ENCODE assay signal across 21 cellular contexts in the genomic region with DNA sequence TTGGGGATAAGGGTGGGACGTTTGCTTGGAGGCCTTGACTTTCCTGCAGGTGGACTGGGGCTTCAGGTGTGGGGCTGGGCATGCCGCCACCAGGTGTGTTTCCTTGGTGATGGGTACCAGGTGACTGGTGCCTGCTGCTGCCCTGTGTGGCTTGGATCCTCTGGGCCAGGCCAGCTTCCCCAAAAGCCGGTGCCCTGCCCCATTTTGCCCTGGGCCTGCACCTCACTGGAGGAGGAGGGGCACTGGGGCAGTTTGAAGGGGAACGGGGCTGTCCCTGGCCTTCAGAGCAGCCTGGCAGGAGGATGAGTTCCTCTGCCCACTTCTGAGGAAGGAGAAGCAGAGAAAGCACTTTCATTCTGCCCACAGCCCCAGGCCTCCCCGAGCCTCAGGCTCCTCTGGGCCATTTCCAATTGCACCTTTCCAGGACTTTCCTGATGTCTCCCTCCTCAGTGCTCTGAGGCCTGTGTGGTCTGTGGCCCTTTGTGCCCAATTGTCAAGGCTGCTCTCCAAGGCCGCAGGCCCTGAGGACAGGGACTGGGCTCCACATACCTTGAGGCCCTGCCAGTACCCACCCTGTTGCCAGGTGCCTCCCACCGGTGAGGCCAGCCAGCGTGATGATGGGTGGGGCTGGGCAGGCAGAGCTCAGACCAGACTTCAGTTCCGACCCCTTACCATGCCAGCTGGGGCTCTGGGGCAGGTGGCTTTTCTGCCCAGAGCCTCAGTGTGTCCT.
"Had no signal": no experiment of that assay in that cellular context is flagged by ENCODE, and none has a peak within 500 bp of the region (broad histone marks: within the 10 kb centered on the region; RNA-seq: fewer than 3 reads in every experiment).

No MANE protein-coding gene starts in this region.

- H3K4me3 ChIP-seq: left lung, lung, thoracic aorta, upper lobe of right lung had no signal

- H3K4me3 Mint-ChIP-seq: activated CD4-positive, alpha-beta memory T cell treated with anti-CD3 and anti-CD28 coated beads, Interleukin-2, amount 10 ng/mL, durations not matched to agents 7 days and 5 days; activated CD4-positive, alpha-beta T cell treated with anti-CD3 and anti-CD28 coated beads, Interleukin-2, amount 10 ng/mL, durations not matched to agents 7 days and 5 days; activated naive CD4-positive, alpha-beta T cell treated with anti-CD3 and anti-CD28 coated beads, Interleukin-2, amount 10 ng/mL, durations not matched to agents 7 days and 5 days; activated naive CD8-positive, alpha-beta T cell treated with anti-CD3 and anti-CD28 coated beads, Interleukin-2, amount 10 ng/mL, durations not matched to agents 7 days and 5 days; activated T-cell treated with anti-CD3 and anti-CD28 coated beads, Interleukin-2, amount 50 U/mL, for 24 hours had no signal

- ATAC-seq: left lung; stimulated activated naive CD8-positive, alpha-beta T cell treated with anti-CD3 and anti-CD28 coated beads, Interleukin-15, Interleukin-2, amounts not matched to agents 100 U/mL and 50 U/mL, for 24 hours; T-helper 17 cell; upper lobe of right lung had no signal

- H3K27ac Mint-ChIP-seq: activated CD4-positive, alpha-beta memory T cell treated with anti-CD3 and anti-CD28 coated beads, Interleukin-2, amount 10 ng/mL, durations not matched to agents 7 days and 5 days; activated naive CD4-positive, alpha-beta T cell treated with anti-CD3 and anti-CD28 coated beads, Interleukin-2, amount 10 ng/mL, durations not matched to agents 7 days and 5 days; activated naive CD8-positive, alpha-beta T cell treated with anti-CD3 and anti-CD28 coated beads, Interleukin-2, amount 10 ng/mL, durations not matched to agents 7 days and 5 days; activated T-cell treated with anti-CD3 and anti-CD28 coated beads, Interleukin-2, amount 50 U/mL, for 24 hours had no signal

- H3K36me3 Mint-ChIP-seq: activated naive CD4-positive, alpha-beta T cell treated with anti-CD3 and anti-CD28 coated beads, Interleukin-2, amount 10 ng/mL, durations not matched to agents 7 days and 5 days; activated naive CD8-positive, alpha-beta T cell treated with anti-CD3 and anti-CD28 coated beads, Interleukin-2, amount 10 ng/mL, durations not matched to agents 7 days and 5 days had no signal

- DNase-seq: activated CD4-positive, alpha-beta memory T cell treated with anti-CD3 and anti-CD28 coated beads, Interleukin-2, amount 10 ng/mL, durations not matched to agents 7 days and 5 days; activated CD4-positive, alpha-beta T cell treated with anti-CD3 and anti-CD28 coated beads for 1 hour; activated CD4-positive, alpha-beta T cell treated with anti-CD3 and anti-CD28 coated beads, Interleukin-2, amount 10 ng/mL, durations not matched to agents 7 days and 5 days; activated CD8-positive, alpha-beta memory T cell treated with anti-CD3 and anti-CD28 coated beads, Interleukin-2, amount 50 U/mL, for 48 hours; activated gamma-delta T cell; activated naive CD4-positive, alpha-beta T cell treated with anti-CD3 and anti-CD28 coated beads, Interleukin-2, amount 10 ng/mL, durations not matched to agents 7 days and 5 days; activated naive CD8-positive, alpha-beta T cell treated with anti-CD3 and anti-CD28 coated beads, Interleukin-2, amount 10 ng/mL, durations not matched to agents 7 days and 5 days; activated T-cell treated with anti-CD3 and anti-CD28 coated beads, Interleukin-2, amount 50 U/mL, for 24 hours; brain microvascular endothelial cell; central memory CD4-positive, alpha-beta T cell; effector CD4-positive, alpha-beta T cell; glutamatergic neuron; occipital lobe; stimulated activated naive CD8-positive, alpha-beta T cell treated with anti-CD3 and anti-CD28 coated beads, Interleukin-15, Interleukin-2, amounts not matched to agents 100 U/mL and 50 U/mL, for 24 hours; T-helper 17 cell; T1000; upper lobe of right lung had no signal

- H3K9me3 Mint-ChIP-seq: activated CD4-positive, alpha-beta memory T cell treated with anti-CD3 and anti-CD28 coated beads, Interleukin-2, amount 10 ng/mL, durations not matched to agents 7 days and 5 days; activated CD4-positive, alpha-beta T cell treated with anti-CD3 and anti-CD28 coated beads, Interleukin-2, amount 10 ng/mL, durations not matched to agents 7 days and 5 days; activated naive CD4-positive, alpha-beta T cell treated with anti-CD3 and anti-CD28 coated beads, Interleukin-2, amount 10 ng/mL, durations not matched to agents 7 days and 5 days; activated naive CD8-positive, alpha-beta T cell treated with anti-CD3 and anti-CD28 coated beads, Interleukin-2, amount 10 ng/mL, durations not matched to agents 7 days and 5 days; activated T-cell treated with anti-CD3 and anti-CD28 coated beads, Interleukin-2, amount 50 U/mL, for 24 hours had no signal

- H3K27ac ChIP-seq: brain microvascular endothelial cell, parathyroid adenoma, upper lobe of right lung had no signal

- H3K27me3 ChIP-seq: upper lobe of right lung had no signal

- H3K36me3 ChIP-seq: brain microvascular endothelial cell, thoracic aorta, upper lobe of right lung had no signal

- H3K27me3 Mint-ChIP-seq: activated naive CD8-positive, alpha-beta T cell treated with anti-CD3 and anti-CD28 coated beads, Interleukin-2, amount 10 ng/mL, durations not matched to agents 7 days and 5 days; activated T-cell treated with anti-CD3 and anti-CD28 coated beads, Interleukin-2, amount 50 U/mL, for 24 hours; T-helper 17 cell had no signal

- H3K9me3 ChIP-seq: left lung, thoracic aorta, upper lobe of right lung had no signal
